Comparison of ENCODE assay signal across 25 cellular contexts in genomic region chr12:103178681-103179080, GRCh38.
"Had no signal": no experiment of that assay in that cellular context is flagged by ENCODE, and none has a peak within 500 bp of the region (broad histone marks: within the 10 kb centered on the region; RNA-seq: fewer than 3 reads in every experiment).

No MANE protein-coding gene starts in this region.

- H3K27me3 ChIP-seq: left lung, ovary, suprapubic skin, tibial artery, upper lobe of right lung had no signal

- H3K36me3 ChIP-seq: left lung, lower lobe of right lung, ovary, prostate gland, suprapubic skin, thoracic aorta, tibial artery, upper lobe of right lung had no signal

- H3K9me3 ChIP-seq: left lung, lower lobe of right lung, ovary, prostate gland, suprapubic skin, thoracic aorta, tibial artery, upper lobe of right lung had no signal

- H3K27ac ChIP-seq: left lung, lower lobe of right lung, ovary, prostate gland, skin epidermis, suprapubic skin, thoracic aorta, tibial artery, upper lobe of right lung had no signal

- ATAC-seq: left colon; left lung; lower lobe of right lung; natural killer cell; right cardiac atrium; sciatic nerve; stimulated activated effector memory CD8-positive, alpha-beta T cell treated with anti-CD3 and anti-CD28 coated beads, Interleukin-12 subunit alpha, Interleukin-12 subunit beta, amount 100 ng/mL, for 72 hours; upper lobe of right lung had no signal

- H3K4me1 ChIP-seq: left lung, lower lobe of right lung, prostate gland, suprapubic skin, tibial artery, upper lobe of right lung had no signal

- FAIRE-seq: islet of Langerhans, kidney, urothelium cell line had no signal

- H3K4me3 ChIP-seq: left lung, lower lobe of right lung, ovary, prostate gland, skin epidermis, suprapubic skin, thoracic aorta, tibial artery, upper lobe of right lung had no signal

- DNase-seq: immature natural killer cell; kidney; left colon; left lung; lower lobe of right lung; mammary epithelial cell; mesendoderm; naive B cell; natural killer cell; nephron progenitor cell; ovary; right cardiac atrium; stimulated activated CD4-positive, alpha-beta T cell treated with anti-CD3 and anti-CD28 coated beads, Interleukin-4, amount 100 ng/mL, for 24 hours; stimulated activated naive CD4-positive, alpha-beta T cell; tibial artery; trophoblast cell; upper lobe of right lung had no signal
